ENCODE assay signal across 11 cellular contexts in genomic region chr9:124392254-124392653, GRCh38. TPM values are rescaled to one million over a fixed set of nuclear protein-coding genes. Genes with fewer than 3 reads are reported as not detected.
DNase-seq lines count a peak whose midpoint lies in the region; ATAC-seq, FAIRE-seq and TF ChIP-seq lines count a peak whose summit lies in the region.
"Had no signal": no experiment of that assay in that cellular context is flagged by ENCODE, and none has a peak within 500 bp of the region (broad histone marks: within the 10 kb centered on the region; RNA-seq: fewer than 3 reads in every experiment).

No MANE protein-coding gene starts in this region.

- POLR2A ChIA-PET in K562 (lab: Yijun Ruan, JAX): interaction anchor here (0.6 to 1.9 kb wide), 9 partner anchors 9 to 153 kb away, joined by 3 to 6 read pairs (median 4); no protein-coding TSS in a partner anchor
- POLR2A ChIA-PET in naive thymus-derived CD4-positive, alpha-beta T cell (lab: Charles Lee): no interaction called here

- H3K9me3 Mint-ChIP-seq in naive thymus-derived CD4-positive, alpha-beta T cell: no peaks in the 10 kb centered on the region
- H3K9me3 Mint-ChIP-seq: effector memory CD8-positive, alpha-beta T cell had no signal

- FAIRE-seq in K562 (lab: Jason Lieb, UNC): no peak

- BruUV-seq in K562 (replicated peaks; lab: Mats Ljungman, UMichigan): no TSS peak

- peaks cover 32 to 64% of the 10 kb centered on the region in 2 experiments for H3K4me1 ChIP-seq in K562 (replicated peaks in 1 of 2; ENCODE audit: control insufficient read depth in 2 of 2, insufficient read depth in 2 of 2, low read length in 2 of 2)
- no peaks in the 10 kb centered on the region for H3K4me1 ChIP-seq in naive thymus-derived CD4-positive, alpha-beta T cell (ENCODE audit: control insufficient read depth in 2 of 2, insufficient read depth in 2 of 2, low read length in 2 of 2)

- H3K36me3 ChIP-seq in K562 (ENCODE audit: control insufficient read depth, insufficient read depth, low read length): peaks cover 49% of the 10 kb centered on the region
- H3K36me3 ChIP-seq in naive thymus-derived CD4-positive, alpha-beta T cell (ENCODE audit: control insufficient read depth in 2 of 3, insufficient read depth in 3 of 3, low read length in 3 of 3): peaks cover 0 to 27% (median 0%) of the 10 kb centered on the region in 3 experiments

- in situ Hi-C loops in K562 (cut with MboI): no loop called here

- intact Hi-C loops in K562 (cut with micrococcal nuclease): loop anchor here (5.0 kb wide), 1 partner anchor 70 kb away; no protein-coding TSS in a partner anchor
- intact Hi-C loops in naive thymus-derived CD4-positive, alpha-beta T cell (cut with micrococcal nuclease): no loop called here

- no peak for TF ChIP-seq EP300 in K562 (IDR thresholded peaks at IDR 0.05; ENCODE audit: low read length)

- no peaks in the 10 kb centered on the region for H3K9me3 ChIP-seq in K562 (replicated peaks; ENCODE audit: control insufficient read depth, insufficient read depth, low read depth, low read length)
- H3K9me3 ChIP-seq in naive thymus-derived CD4-positive, alpha-beta T cell (ENCODE audit: control insufficient read depth in 2 of 3, low read length in 3 of 3): no peaks in the 10 kb centered on the region

- peaks cover 0 to 31% (median 5%) of the 10 kb centered on the region in 5 donors for H3K36me3 Mint-ChIP-seq in naive thymus-derived CD4-positive, alpha-beta T cell

- H3K4me2 ChIP-seq in K562 (ENCODE audit: insufficient read depth, low read length): no peak overlapping the region

- H2AFZ ChIP-seq in K562 (ENCODE audit: low read depth, low read length): no peak overlapping the region

- TF ChIP-seq CTCF in NB4 (IDR thresholded peaks at IDR 0.05; ENCODE audit: low read depth, low read length) (peak; percentile 6), K562 (IDR thresholded peaks at IDR 0.05 in 2 of 3, conservative IDR thresholded peaks at IDR 0.05 in 1 of 3; ENCODE audit: insufficient read depth in 2 of 3, low read depth in 1 of 3, low read length in 3 of 3) (no peak)

- CTCF ChIA-PET in K562 (lab: Yijun Ruan, JAX; ENCODE audit: low intra/inter-chr PET ratio): no interaction called here
- CTCF ChIA-PET in naive thymus-derived CD4-positive, alpha-beta T cell (lab: Charles Lee): interaction anchor here (1.2 kb wide), 1 partner anchor 145 kb away, joined by 3 read pairs; no protein-coding TSS in a partner anchor

- H3K27ac ChIP-seq in K562 (ENCODE audit: extremely low read depth, low read depth, low read length): peak overlapping the region; percentile 31; the same call in 2 of the 3 replicates
- no peak overlapping the region for H3K27ac ChIP-seq in naive thymus-derived CD4-positive, alpha-beta T cell (ENCODE audit: low read depth, low read length)
- H3K27ac ChIP-seq: C4-2B had no signal

- no peaks in the 10 kb centered on the region for H3K27me3 ChIP-seq in K562 (ENCODE audit: control insufficient read depth in 2 of 2, insufficient read depth in 2 of 2, low read length in 2 of 2)
- H3K27me3 ChIP-seq in naive thymus-derived CD4-positive, alpha-beta T cell (ENCODE audit: control insufficient read depth in 2 of 2, insufficient read depth in 2 of 2, low read length in 2 of 2): no peaks in the 10 kb centered on the region

- H3K4me3 Mint-ChIP-seq in naive thymus-derived CD4-positive, alpha-beta T cell: no peak overlapping the region
- H3K4me3 Mint-ChIP-seq: activated CD8-positive, alpha-beta memory T cell treated with anti-CD3 and anti-CD28 coated beads, Interleukin-2, amount 10 ng/mL, durations not matched to agents 7 days and 5 days; effector memory CD8-positive, alpha-beta T cell had no signal

- peaks cover 25% of the 10 kb centered on the region; the same call in 1 of the 2 replicates for H4K20me1 ChIP-seq in K562 (replicated peaks; ENCODE audit: control insufficient read depth, insufficient read depth, low read length)

- peak; percentile 45 for TF ChIP-seq POLR2A in NB4 (IDR thresholded peaks at IDR 0.05; ENCODE audit: extremely low read depth, insufficient read length)
- TF ChIP-seq POLR2A in K562 (conservative IDR thresholded peaks at IDR 0.05): no peak

- ATAC-seq in K562 (no peak), GM18861 (IDR thresholded peaks at IDR 0.05; ENCODE audit: unreplicated experiment) (no peak), GM19467 (IDR thresholded peaks at IDR 0.05; ENCODE audit: unreplicated experiment) (no peak)
- ATAC-seq in naive thymus-derived CD4-positive, alpha-beta T cell: peak; percentile 68
- ATAC-seq: activated CD8-positive, alpha-beta memory T cell treated with anti-CD3 and anti-CD28 coated beads, Interleukin-2, amount 10 ng/mL, durations not matched to agents 7 days and 5 days; effector memory CD8-positive, alpha-beta T cell had no signal

- H3K9ac ChIP-seq in K562 (ENCODE audit: insufficient read depth in 1 of 2, low read depth in 2 of 2, low read length in 2 of 2): peak overlapping the region in 1 of 2 experiments; percentile 7; a peak in 1 of 4 replicates

- no peak overlapping the region for H3K27ac Mint-ChIP-seq in naive thymus-derived CD4-positive, alpha-beta T cell
- H3K27ac Mint-ChIP-seq: activated CD8-positive, alpha-beta memory T cell treated with anti-CD3 and anti-CD28 coated beads, Interleukin-2, amount 10 ng/mL, durations not matched to agents 7 days and 5 days; effector memory CD8-positive, alpha-beta T cell had no signal

- H3K4me3 ChIP-seq in NB4 (ENCODE audit: low read depth, low read length) (peak overlapping the region; percentile 35), K562 (no peak overlapping the region)
- H3K4me3 ChIP-seq in naive thymus-derived CD4-positive, alpha-beta T cell (ENCODE audit: low read length): no peak overlapping the region

- no peaks in the 10 kb centered on the region for H3K9me1 ChIP-seq in K562 (ENCODE audit: control insufficient read depth, insufficient read depth, low read length)

- no peaks in the 10 kb centered on the region for H3K27me3 Mint-ChIP-seq in naive thymus-derived CD4-positive, alpha-beta T cell
- H3K27me3 Mint-ChIP-seq: activated CD8-positive, alpha-beta memory T cell treated with anti-CD3 and anti-CD28 coated beads, Interleukin-2, amount 10 ng/mL, durations not matched to agents 7 days and 5 days; effector memory CD8-positive, alpha-beta T cell had no signal

- no peak for TF ChIP-seq RAD21 in K562 (CRISPR knock-in tag; conservative IDR thresholded peaks at IDR 0.05 in 1 of 2, IDR thresholded peaks at IDR 0.05 in 1 of 2)

- WGBS in K562 (ENCODE audit: insufficient coverage, low coverage, missing lambda C conversion rate): 78% methylated on average over 10 of the region's 10 CpGs

- peaks cover 99% of the 10 kb centered on the region for H3K79me2 ChIP-seq in K562 (ENCODE audit: control insufficient read depth, insufficient read depth, low read length)

- DNase-seq in CD1c-positive myeloid dendritic cell (ENCODE audit: extremely low spot score) (peak; percentile 57), NB4 (ENCODE audit: low read depth) (peak; percentile 98), K562 (ENCODE audit: extremely low read depth in 1 of 4, low spot score in 3 of 4) (no peak), NCI-H1048 (lab: John Stamatoyannopoulos, UW) (no peak), DMS153 (lab: John Stamatoyannopoulos, UW) (no peak)
- no peak for DNase-seq in naive thymus-derived CD4-positive, alpha-beta T cell
- DNase-seq: activated CD8-positive, alpha-beta memory T cell treated with anti-CD3 and anti-CD28 coated beads, Interleukin-2, amount 10 ng/mL, durations not matched to agents 7 days and 5 days; effector memory CD8-positive, alpha-beta T cell had no signal

- peaks cover 39 to 86% (median 78%) of the 10 kb centered on the region in 7 donors for H3K4me1 Mint-ChIP-seq in naive thymus-derived CD4-positive, alpha-beta T cell

RNA-seq across cellular contexts. Expression of gene PSMB7, which starts 23.0 kb away (rescaled TPM):
- 105 and 110 TPM in 2 replicates for total RNA-seq in K562 (2011; cell fraction: chromatin; rRNA removed; ENCODE audit: low replicate concordance)
- total RNA-seq in K562 (2011; cell fraction: nucleolus; rRNA removed): 103 and 112 TPM in 2 replicates
- 100 and 107 TPM in 2 replicates for total RNA-seq in K562 (2011; cell fraction: nucleoplasm; rRNA removed)
- 364 and 393 TPM in 2 replicates for total RNA-seq in K562 (2014; rRNA removed)
- total RNA-seq in K562 (2014; rRNA removed; fragmentation: Illumina TruSeq; extraction: Trizol): 404 and 414 TPM in 2 replicates
- total RNA-seq in K562 (2015; rRNA removed; fragmentation: Illumina TruSeq; extraction: Trizol): 327 and 358 TPM in 2 replicates
- 321 and 326 TPM in 2 replicates for total RNA-seq in K562 (2021)
- 544 and 662 TPM in 2 replicates for polyA plus RNA-seq in K562 (2011; rRNA removed)
- 461 and 577 TPM in 2 replicates for polyA plus RNA-seq in K562 (2011; cell fraction: cytosol; rRNA removed)
- polyA plus RNA-seq in K562 (2011; cell fraction: nucleus; rRNA removed): 113 and 195 TPM in 2 replicates
- polyA plus RNA-seq in K562 (2012): 238 and 428 TPM in 2 replicates
- polyA plus RNA-seq in K562 (2014; fragmentation: Illumina TruSeq; extraction: Trizol): 368 and 407 TPM in 2 replicates
- polyA plus RNA-seq in K562 (2014; fragmentation: Nextera tagmentation; extraction: Ambion mirVana): 100 to 1,000 TPM; 940 to 978 TPM
- 429 and 463 TPM in 2 replicates for polyA plus RNA-seq in K562 (2014; rRNA removed)
- polyA minus RNA-seq in K562 (2011; rRNA and poly(A)+ RNA removed): 408 and 504 TPM in 2 replicates
- polyA minus RNA-seq in K562 (2011; cell fraction: cytosol; rRNA and poly(A)+ RNA removed): 113 and 154 TPM in 2 replicates
- 48.2 and 82.0 TPM in 2 replicates for polyA minus RNA-seq in K562 (2011; cell fraction: nucleus; rRNA and poly(A)+ RNA removed)
- 100 to 1,000 TPM in 1 of 5 experiments, 10 to 100 TPM in 4; 59.4 to 129 (median 63.2) TPM for total RNA-seq in naive thymus-derived CD4-positive, alpha-beta T cell
- polyA plus RNA-seq in naive thymus-derived CD4-positive, alpha-beta T cell: 100 to 1,000 TPM; 176 to 203 TPM

RNA-seq across cellular contexts. Expression of gene ADGRD2, which starts 58.0 kb away (rescaled TPM):
- total RNA-seq in K562 (2011; cell fraction: chromatin; rRNA removed; ENCODE audit: low replicate concordance): not detected in 2 replicates
- 0.17 TPM in 1 of 2 replicates, not detected in the other for total RNA-seq in K562 (2011; cell fraction: nucleolus; rRNA removed)
- total RNA-seq in K562 (2011; cell fraction: nucleoplasm; rRNA removed): not detected in 2 replicates
- total RNA-seq in K562 (2014; rRNA removed): not detected in 2 replicates
- total RNA-seq in K562 (2014; rRNA removed; fragmentation: Illumina TruSeq; extraction: Trizol): not detected in 2 replicates
- total RNA-seq in K562 (2015; rRNA removed; fragmentation: Illumina TruSeq; extraction: Trizol): not detected in 2 replicates
- not detected in 2 replicates for total RNA-seq in K562 (2021)
- polyA plus RNA-seq in K562 (2011; rRNA removed): not detected in 2 replicates
- not detected in 2 replicates for polyA plus RNA-seq in K562 (2011; cell fraction: cytosol; rRNA removed)
- 0.28 TPM in 1 of 2 replicates, not detected in the other for polyA plus RNA-seq in K562 (2011; cell fraction: nucleus; rRNA removed)
- not detected in 2 replicates for polyA plus RNA-seq in K562 (2012)
- not detected in 2 replicates for polyA plus RNA-seq in K562 (2014; fragmentation: Illumina TruSeq; extraction: Trizol)
- not detected for polyA plus RNA-seq in K562 (2014; fragmentation: Nextera tagmentation; extraction: Ambion mirVana)
- polyA plus RNA-seq in K562 (2014; rRNA removed): not detected in 2 replicates
- not detected in 2 replicates for polyA minus RNA-seq in K562 (2011; rRNA and poly(A)+ RNA removed)
- not detected in 2 replicates for polyA minus RNA-seq in K562 (2011; cell fraction: cytosol; rRNA and poly(A)+ RNA removed)
- polyA minus RNA-seq in K562 (2011; cell fraction: nucleus; rRNA and poly(A)+ RNA removed): not detected in 2 replicates
- not detected for total RNA-seq in naive thymus-derived CD4-positive, alpha-beta T cell
- not detected for polyA plus RNA-seq in naive thymus-derived CD4-positive, alpha-beta T cell
- total RNA-seq: activated CD8-positive, alpha-beta memory T cell treated with anti-CD3 and anti-CD28 coated beads, Interleukin-2, amount 10 ng/mL, durations not matched to agents 7 days and 5 days had no signal

Comparison
In these comparisons a context has a peak if more than half of its experiments do, and no peak if none do; other contexts are left out.
1. DNase-seq: peak in CD1c-positive myeloid dendritic cell (single experiment) and NB4 (single experiment); none in K562 (0 of 4), naive thymus-derived CD4-positive, alpha-beta T cell (0 of 9), NCI-H1048 (single experiment) and DMS153 (single experiment).